ENCODE assay signal across 8 cellular contexts in the genomic region with DNA sequence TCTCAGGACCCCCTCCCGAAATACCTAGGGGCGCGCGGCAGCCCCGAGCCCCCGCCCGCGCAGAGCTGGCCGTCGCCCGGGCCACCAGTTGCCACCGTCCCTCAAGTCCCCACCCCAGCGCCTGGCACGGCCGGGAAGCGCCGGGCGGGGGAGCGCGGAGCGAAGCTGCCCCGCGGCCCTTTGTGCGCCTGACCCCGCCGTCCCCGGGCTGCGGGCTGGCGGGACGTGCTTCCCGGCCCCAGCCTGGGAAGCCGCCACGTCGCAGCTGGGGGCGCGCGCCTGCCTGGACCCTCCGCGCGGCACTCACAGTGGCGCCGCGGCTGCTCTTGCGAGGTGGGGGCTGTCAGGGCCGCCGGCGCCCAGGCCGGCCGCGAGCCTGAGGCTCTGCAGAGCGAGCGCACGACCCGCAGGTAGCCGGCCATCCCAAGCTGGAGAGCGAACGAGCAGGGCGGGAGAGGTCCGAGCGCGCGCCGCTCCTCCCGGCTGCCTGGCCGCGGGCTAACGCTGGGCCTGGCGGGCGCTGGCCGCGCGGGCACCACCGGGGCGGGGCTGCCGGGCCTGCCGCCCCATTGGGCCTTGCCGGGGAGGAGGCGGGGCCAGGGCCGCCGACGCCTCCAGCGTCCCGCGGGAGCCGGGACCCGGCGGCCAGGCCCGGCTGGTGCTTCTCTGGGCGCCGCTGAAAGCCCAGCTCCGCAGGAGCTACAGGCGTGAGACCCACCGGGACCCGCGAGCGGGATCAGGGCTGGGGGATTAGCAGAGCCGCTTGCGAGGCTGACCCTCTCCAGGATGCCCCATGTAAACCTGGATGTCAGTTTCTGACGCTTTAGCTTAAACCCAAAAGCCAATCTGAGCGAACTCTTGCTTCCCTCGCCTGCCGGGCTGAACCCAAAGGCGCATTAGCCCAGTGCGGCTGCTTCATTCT. TPM values are rescaled to one million over a fixed set of nuclear protein-coding genes. Genes with fewer than 3 reads are reported as not detected.
DNase-seq lines count a peak whose midpoint lies in the region; ATAC-seq, FAIRE-seq and TF ChIP-seq lines count a peak whose summit lies in the region.

A gene (minus strand): TSS at position 500 of the 922 bp plus-strand sequence. CDS start 78 bp downstream, at position 422.

- peak within 1 kb of the TSS; percentile 82 for H3K4me3 ChIP-seq in adipocyte (ENCODE audit: low read length)
- peak within 1 kb of the TSS; percentile 85 for H3K4me3 ChIP-seq in ovary

- H3K36me3 Mint-ChIP-seq in type B pancreatic cell, result peaks cover 3% of the 10 kb centered on the region

- TF ChIP-seq CTCF in ovary (IDR thresholded peaks at IDR 0.05) (peak in 1 of 3 donors; percentile 33), type B pancreatic cell (conservative IDR thresholded peaks at IDR 0.05) (peak; percentile 16)

- H3K4me3 Mint-ChIP-seq in type B pancreatic cell, result peak within 1 kb of the TSS; percentile 91

- peak within 1 kb of the TSS; percentile 83 to 92 for H3K27ac ChIP-seq in ovary

- H3K27me3 ChIP-seq in adipocyte (replicated peaks; ENCODE audit: control insufficient read depth, insufficient read depth, low read length) (peaks cover 6% of the 10 kb centered on the region), ovary (no peaks in the 10 kb centered on the region)

- intact Hi-C loops in Right ventricle myocardium superior (cut with DNase I), result loop anchor here (5.0 kb wide), 1 partner anchor 130 kb away; a partner anchor contains a TSS
- intact Hi-C loops in ovary (cut with DNase I), result no loop called here

- WGBS in ovary, 3 donors, result 0 to 1% (median 0%) methylated on average over 54 to 102 of the region's 104 CpGs

- H3K9ac ChIP-seq in adipocyte (ENCODE audit: low read length), result peak within 1 kb of the TSS; percentile 91

- ATAC-seq in Right ventricle myocardium superior (ENCODE audit: poor library complexity), result peak; percentile 83

- no peaks in the 10 kb centered on the region for H3K9me3 Mint-ChIP-seq in type B pancreatic cell

- peaks cover 60% of the 10 kb centered on the region for H3K4me1 ChIP-seq in adipocyte (ENCODE audit: control insufficient read depth, insufficient read depth, low read length)
- H3K4me1 ChIP-seq in ovary (ENCODE audit: insufficient read depth), result peaks cover 10% of the 10 kb centered on the region

- no peak for TF ChIP-seq EP300 in ovary (IDR thresholded peaks at IDR 0.05)

- peak within 1 kb of the TSS; percentile 95 for H3K27ac Mint-ChIP-seq in type B pancreatic cell

- peak; percentile 97 for TF ChIP-seq POLR2A in H54 (IDR thresholded peaks at IDR 0.05; ENCODE audit: low read depth, low read length)
- peak; percentile 73 for TF ChIP-seq POLR2A in ovary (IDR thresholded peaks at IDR 0.05)

- no peaks in the 10 kb centered on the region for H3K36me3 ChIP-seq in adipocyte (ENCODE audit: control insufficient read depth, insufficient read depth, low read length, severe bottlenecking)
- no peaks in the 10 kb centered on the region for H3K36me3 ChIP-seq in ovary

- peak; percentile 66 for DNase-seq in GM04504 (ENCODE audit: low read depth)
- DNase-seq in H54 (ENCODE audit: insufficient read length, low spot score), result peak; percentile 74
- DNase-seq in M059J (ENCODE audit: low read depth), result peak; percentile 80
- peak; percentile 22 to 65 for DNase-seq in SW 1271 (lab: John Stamatoyannopoulos, UW)
- DNase-seq in adipocyte (ENCODE audit: low read depth), result peak; percentile 95
- peak; percentile 88 for DNase-seq in Right ventricle myocardium superior
- peak; percentile 76 to 88 (median 81) for DNase-seq in ovary
- peak; percentile 88 for DNase-seq in type B pancreatic cell (ENCODE audit: extremely low spot score, unreplicated experiment)

- H3K4me1 Mint-ChIP-seq in type B pancreatic cell (ENCODE audit: unreplicated experiment), result peaks cover 70% of the 10 kb centered on the region

- H3K27me3 Mint-ChIP-seq in type B pancreatic cell, result no peaks in the 10 kb centered on the region

- no peaks in the 10 kb centered on the region for H3K9me3 ChIP-seq in adipocyte (ENCODE audit: control insufficient read depth, low read length)
- H3K9me3 ChIP-seq in ovary, result no peaks in the 10 kb centered on the region

- FAIRE-seq in H54 (lab: Jason Lieb, UNC), result no peak

RNA-seq across cellular contexts. Expression of the gene that starts here (rescaled TPM):
- total RNA-seq in M059J (2014; rRNA removed; shearing (Covaris generic)), result 69.8 and 78.0 TPM in 2 replicates
- total RNA-seq in Right ventricle myocardium superior (1,067 TPM), ovary (10 to 100 TPM; 13.7 to 44.6 (median 25.4) TPM), type B pancreatic cell (ENCODE audit: low replicate concordance) (225 and 247 TPM in 2 replicates)
- polyA plus RNA-seq in ovary, result 10 to 100 TPM; 21.3 to 27.4 TPM

Comparison
In these comparisons a context has a peak if more than half of its experiments do, and no peak if none do; other contexts are left out.
1. Peak in every context shown above with its lines: DNase-seq, ATAC-seq, H3K4me3 ChIP-seq and H3K27ac ChIP-seq.
2. DNase-seq: peak in every context shown above with its lines; median percentile 95 in adipocyte; 88 in Right ventricle myocardium superior; 88 in type B pancreatic cell; 81 in ovary; 80 in M059J; 74 in H54; 66 in GM04504; 44 in SW 1271.